25 cellular contexts compared by ENCODE assay signal in genomic region chr4:36079666-36080065, GRCh38.
"Had no signal": no experiment of that assay in that cellular context is flagged by ENCODE, and none has a peak within 500 bp of the region (broad histone marks: within the 10 kb centered on the region; RNA-seq: fewer than 3 reads in every experiment).

No MANE protein-coding gene starts in this region.

- H3K9me3 ChIP-seq: colonic mucosa, esophagus muscularis mucosa, esophagus squamous epithelium, gastrocnemius medialis, gastroesophageal sphincter, heart left ventricle, heart right ventricle had no signal

- H3K4me1 Mint-ChIP-seq: endodermal cell had no signal

- DNase-seq: colonic mucosa; cortex of kidney; dermis blood vessel endothelial cell; dorsolateral prefrontal cortex; effector CD4-positive, alpha-beta T cell; effector CD8-positive, alpha-beta T cell; effector memory CD4-positive, alpha-beta T cell; effector memory CD8-positive, alpha-beta T cell; endodermal cell; erythroblast; esophagus squamous epithelium; foreskin fibroblast; foreskin keratinocyte; foreskin melanocyte; gastrocnemius medialis; glutamatergic neuron; heart left ventricle; heart right ventricle had no signal

- H3K9me3 Mint-ChIP-seq: dendritic cell treated with granulocyte-macrophage colony-stimulating factor and Interleukin-4, amounts not matched to agents 40 ng/mL and 50 ng/mL, for 4 days; effector memory CD8-positive, alpha-beta T cell; endodermal cell had no signal

- H2AFZ ChIP-seq: hepatocyte had no signal

- H3K27ac ChIP-seq: colonic mucosa, coronary artery, epithelial cell of prostate, esophagus muscularis mucosa, esophagus squamous epithelium, foreskin keratinocyte, gastrocnemius medialis, gastroesophageal sphincter, heart left ventricle, heart right ventricle, hepatocyte had no signal

- H3K36me3 ChIP-seq: colonic mucosa, gastrocnemius medialis, gastroesophageal sphincter had no signal

- ATAC-seq: effector memory CD8-positive, alpha-beta T cell; esophagus mucosa; foreskin keratinocyte; gastrocnemius medialis; gastroesophageal sphincter; heart left ventricle; heart right ventricle had no signal

- H3K4me3 ChIP-seq: colonic mucosa, coronary artery, dorsolateral prefrontal cortex, esophagus muscularis mucosa, esophagus squamous epithelium, gastrocnemius medialis, gastroesophageal sphincter, heart left ventricle, heart right ventricle, hepatocyte had no signal

- H3K27ac Mint-ChIP-seq: dendritic cell treated with granulocyte-macrophage colony-stimulating factor and Interleukin-4, amounts not matched to agents 40 ng/mL and 50 ng/mL, for 4 days; effector memory CD8-positive, alpha-beta T cell; endodermal cell had no signal

- H3K4me1 ChIP-seq: colonic mucosa, esophagus muscularis mucosa, esophagus squamous epithelium, foreskin keratinocyte, gastrocnemius medialis, gastroesophageal sphincter, heart left ventricle, heart right ventricle had no signal

- H3K4me3 Mint-ChIP-seq: dendritic cell treated with granulocyte-macrophage colony-stimulating factor and Interleukin-4, amounts not matched to agents 40 ng/mL and 50 ng/mL, for 4 days; effector memory CD8-positive, alpha-beta T cell; endodermal cell had no signal

- H3K4me2 ChIP-seq: hepatocyte had no signal

- H3K27me3 ChIP-seq: colonic mucosa, dorsolateral prefrontal cortex, esophagus muscularis mucosa, esophagus squamous epithelium, foreskin keratinocyte, gastrocnemius medialis, gastroesophageal sphincter, heart left ventricle, heart right ventricle, hepatocyte had no signal

- H3K79me2 ChIP-seq: hepatocyte had no signal

- H3K27me3 Mint-ChIP-seq: dendritic cell treated with granulocyte-macrophage colony-stimulating factor and Interleukin-4, amounts not matched to agents 40 ng/mL and 50 ng/mL, for 4 days; effector memory CD8-positive, alpha-beta T cell had no signal
